21 cellular contexts compared by ENCODE assay signal in genomic region chr10:25028711-25029110, GRCh38. TPM values are rescaled to one million over a fixed set of nuclear protein-coding genes. Genes with fewer than 3 reads are reported as not detected.
DNase-seq lines count a peak whose midpoint lies in the region; ATAC-seq, FAIRE-seq and TF ChIP-seq lines count a peak whose summit lies in the region.
"Had no signal": no experiment of that assay in that cellular context is flagged by ENCODE, and none has a peak within 500 bp of the region (broad histone marks: within the 10 kb centered on the region; RNA-seq: fewer than 3 reads in every experiment).

No MANE protein-coding gene starts in this region.

- H3K4me1 Mint-ChIP-seq in progenitor cell of endocrine pancreas (ENCODE audit: low read depth) = peaks cover 7% of the 10 kb centered on the region
- no peaks in the 10 kb centered on the region for H3K4me1 Mint-ChIP-seq in activated T-helper 1 cell treated with anti-CD3 and anti-CD28 coated beads, Interleukin-12 subunit alpha, Interleukin-12 subunit beta, Interleukin-2, Interleukin-4 antibody, amounts not matched to agents 30 ng/mL and 10 ng/mL and 1 ng/mL, durations not matched to agents 14 hours and 24 hours and 36 hours (ENCODE audit: low read depth)
- H3K4me1 Mint-ChIP-seq: GM23338 had no signal

- intact Hi-C loops in activated T-helper 1 cell treated with anti-CD3 and anti-CD28 coated beads, Interleukin-12 subunit alpha, Interleukin-12 subunit beta, Interleukin-2, Interleukin-4 antibody, amounts not matched to agents 30 ng/mL and 10 ng/mL and 1 ng/mL, durations not matched to agents 14 hours and 24 hours and 36 hours (cut with micrococcal nuclease) = no loop called here
- intact Hi-C loops in kidney (cut with DNase I) = no loop called here

- H3K36me3 Mint-ChIP-seq in progenitor cell of endocrine pancreas (ENCODE audit: insufficient read depth) = peaks cover 1% of the 10 kb centered on the region
- no peaks in the 10 kb centered on the region for H3K36me3 Mint-ChIP-seq in activated T-helper 1 cell treated with anti-CD3 and anti-CD28 coated beads, Interleukin-12 subunit alpha, Interleukin-12 subunit beta, Interleukin-2, Interleukin-4 antibody, amounts not matched to agents 30 ng/mL and 10 ng/mL and 1 ng/mL, durations not matched to agents 14 hours and 24 hours and 36 hours (ENCODE audit: low read depth)

- H3K27ac ChIP-seq in foreskin keratinocyte = no peak overlapping the region
- no peak overlapping the region for H3K27ac ChIP-seq in kidney (ENCODE audit: low read depth in 2 of 2, low read length in 2 of 2)

- in situ Hi-C loops in SK-MEL-5 (cut with HindIII; ENCODE audit: low pct_unique_long_range_greater_than_20kb, low sequenced_read_pairs) = no loop called here

- no peak for FAIRE-seq in kidney (lab: Jason Lieb, UNC)
- FAIRE-seq: K562 had no signal

- peaks cover 6% of the 10 kb centered on the region for H3K9me3 Mint-ChIP-seq in progenitor cell of endocrine pancreas (ENCODE audit: low read depth)
- no peaks in the 10 kb centered on the region for H3K9me3 Mint-ChIP-seq in activated T-helper 1 cell treated with anti-CD3 and anti-CD28 coated beads, Interleukin-12 subunit alpha, Interleukin-12 subunit beta, Interleukin-2, Interleukin-4 antibody, amounts not matched to agents 30 ng/mL and 10 ng/mL and 1 ng/mL, durations not matched to agents 14 hours and 24 hours and 36 hours
- H3K9me3 Mint-ChIP-seq: GM23338 had no signal

- DNase-seq in AG08395 (ENCODE audit: low spot score) (peak; percentile 2), GM03348 (ENCODE audit: low spot score) (peak; percentile 4), SK-MEL-5 (ENCODE audit: low read depth, low spot score) (peak; percentile 6), foreskin keratinocyte (peak in 1 of 2 donors; percentile 71), progenitor cell of endocrine pancreas (ENCODE audit: low spot score, unreplicated experiment) (no peak), kidney (no peak)
- DNase-seq in activated T-helper 1 cell treated with anti-CD3 and anti-CD28 coated beads, Interleukin-12 subunit alpha, Interleukin-12 subunit beta, Interleukin-2, Interleukin-4 antibody, amounts not matched to agents 30 ng/mL and 10 ng/mL and 1 ng/mL, durations not matched to agents 14 hours and 24 hours and 36 hours (ENCODE audit: low spot score) = no peak
- DNase-seq: CD4-positive, alpha-beta T cell; DMS53; NCI-H1105; NCI-H2081 treated with DMSO at 0.1 percent for 48 hours; NCI-H510A treated with DMSO at 0.1 percent for 48 hours; NCI-H774; SHP77 treated with DMSO at 0.1 percent for 48 hours had no signal

- ATAC-seq in foreskin keratinocyte = peak; percentile 69
- ATAC-seq: GM23338, HCT116, K562, SK-N-SH treated with all-trans-retinoic acid at 6 μM for 48 hours had no signal

- no peak overlapping the region for H3K4me3 ChIP-seq in kidney (ENCODE audit: low read length in 2 of 2)
- H3K4me3 ChIP-seq: GM23338, K562 had no signal

- H3K27me3 ChIP-seq in foreskin keratinocyte = no peaks in the 10 kb centered on the region

- no peak overlapping the region for H3K9ac ChIP-seq in kidney (ENCODE audit: low read length in 2 of 2)

- peaks cover 0 to 3% of the 10 kb centered on the region in 2 donors for H3K36me3 ChIP-seq in kidney (ENCODE audit: control insufficient read depth in 1 of 2, insufficient read depth in 2 of 2, low read length in 2 of 2)

- H3K4me3 Mint-ChIP-seq in progenitor cell of endocrine pancreas (ENCODE audit: low read depth) = no peak overlapping the region
- no peak overlapping the region for H3K4me3 Mint-ChIP-seq in activated T-helper 1 cell treated with anti-CD3 and anti-CD28 coated beads, Interleukin-12 subunit alpha, Interleukin-12 subunit beta, Interleukin-2, Interleukin-4 antibody, amounts not matched to agents 30 ng/mL and 10 ng/mL and 1 ng/mL, durations not matched to agents 14 hours and 24 hours and 36 hours
- H3K4me3 Mint-ChIP-seq: CD4-positive, alpha-beta T cell; GM23338 had no signal

- no peaks in the 10 kb centered on the region for H3K9me3 ChIP-seq in kidney (ENCODE audit: control insufficient read depth in 1 of 2, low read length in 2 of 2)

- no peak overlapping the region for H3K27ac Mint-ChIP-seq in progenitor cell of endocrine pancreas
- H3K27ac Mint-ChIP-seq in activated T-helper 1 cell treated with anti-CD3 and anti-CD28 coated beads, Interleukin-12 subunit alpha, Interleukin-12 subunit beta, Interleukin-2, Interleukin-4 antibody, amounts not matched to agents 30 ng/mL and 10 ng/mL and 1 ng/mL, durations not matched to agents 14 hours and 24 hours and 36 hours = no peak overlapping the region
- H3K27ac Mint-ChIP-seq: CD4-positive, alpha-beta T cell; GM23338 had no signal

- no peaks in the 10 kb centered on the region for H3K27me3 Mint-ChIP-seq in progenitor cell of endocrine pancreas
- peaks cover 5% of the 10 kb centered on the region for H3K27me3 Mint-ChIP-seq in activated T-helper 1 cell treated with anti-CD3 and anti-CD28 coated beads, Interleukin-12 subunit alpha, Interleukin-12 subunit beta, Interleukin-2, Interleukin-4 antibody, amounts not matched to agents 30 ng/mL and 10 ng/mL and 1 ng/mL, durations not matched to agents 14 hours and 24 hours and 36 hours (ENCODE audit: insufficient read depth)
- H3K27me3 Mint-ChIP-seq: CD4-positive, alpha-beta T cell had no signal

- TF ChIP-seq CTCF in foreskin keratinocyte (conservative IDR thresholded peaks at IDR 0.05) = no peak
- no peak for TF ChIP-seq CTCF in progenitor cell of endocrine pancreas (IDR thresholded peaks at IDR 0.05; ENCODE audit: unreplicated experiment)
- TF ChIP-seq CTCF in kidney (IDR thresholded peaks at IDR 0.05; ENCODE audit: borderline replicate concordance, extremely low read depth, insufficient read depth) = no peak

- H3K4me1 ChIP-seq in foreskin keratinocyte (peaks cover 9% of the 10 kb centered on the region), kidney (ENCODE audit: control insufficient read depth in 1 of 2, insufficient read depth in 1 of 2, low read depth in 1 of 2, low read length in 2 of 2) (no peaks in the 10 kb centered on the region)

RNA-seq across cellular contexts. Expression of gene THNSL1, which starts 12.3 kb away (rescaled TPM):
- 11.5 and 11.9 TPM in 2 replicates for total RNA-seq in SK-MEL-5 (2014; rRNA removed; shearing (Covaris generic))
- polyA plus RNA-seq in SK-MEL-5 (2015; cell fraction: cytosol; rRNA removed) = 7.3 and 7.7 TPM in 2 replicates
- 4.9 and 7.5 TPM in 2 replicates for polyA plus RNA-seq in SK-MEL-5 (2015; cell fraction: nucleus; rRNA removed)
- 3.1 and 3.5 TPM in 2 replicates for total RNA-seq in foreskin keratinocyte
- 1.3 and 1.9 TPM in 2 replicates for polyA plus RNA-seq in foreskin keratinocyte
- 6.5 and 7.0 TPM in 2 replicates for total RNA-seq in progenitor cell of endocrine pancreas
- 3.0 and 3.1 TPM in 2 replicates for total RNA-seq in activated T-helper 1 cell treated with anti-CD3 and anti-CD28 coated beads, Interleukin-12 subunit alpha, Interleukin-12 subunit beta, Interleukin-2, Interleukin-4 antibody, amounts not matched to agents 30 ng/mL and 10 ng/mL and 1 ng/mL, durations not matched to agents 14 hours and 24 hours and 36 hours
- 5.4 TPM for total RNA-seq in kidney
- polyA plus RNA-seq in kidney (ENCODE audit: insufficient read depth, low read depth, low replicate concordance) = 7.9 TPM

RNA-seq across cellular contexts. Expression of gene ENKUR, which starts 12.8 kb away (rescaled TPM):
- total RNA-seq in SK-MEL-5 (2014; rRNA removed; shearing (Covaris generic)) = 1.5 and 1.8 TPM in 2 replicates
- 0.38 and 0.76 TPM in 2 replicates for polyA plus RNA-seq in SK-MEL-5 (2015; cell fraction: cytosol; rRNA removed)
- 0.30 and 2.4 TPM in 2 replicates for polyA plus RNA-seq in SK-MEL-5 (2015; cell fraction: nucleus; rRNA removed)
- total RNA-seq in foreskin keratinocyte (0.04 and 0.07 TPM in 2 replicates), progenitor cell of endocrine pancreas (0.46 and 1.0 TPM in 2 replicates), kidney (0.41 TPM)
- polyA plus RNA-seq in foreskin keratinocyte (not detected in 2 replicates), kidney (ENCODE audit: insufficient read depth, low read depth, low replicate concordance) (0.73 TPM)
- not detected in 2 replicates for total RNA-seq in activated T-helper 1 cell treated with anti-CD3 and anti-CD28 coated beads, Interleukin-12 subunit alpha, Interleukin-12 subunit beta, Interleukin-2, Interleukin-4 antibody, amounts not matched to agents 30 ng/mL and 10 ng/mL and 1 ng/mL, durations not matched to agents 14 hours and 24 hours and 36 hours
- total RNA-seq: A172; CD4-positive, alpha-beta T cell; G401; GM23338; OCI-LY7 had no signal

Comparison
In these comparisons a context has a peak if more than half of its experiments do, and no peak if none do; other contexts are left out.
1. DNase-seq: peak in AG08395 (single experiment), GM03348 (single experiment) and SK-MEL-5 (single experiment); none in progenitor cell of endocrine pancreas (single experiment), activated T-helper 1 cell treated with anti-CD3 and anti-CD28 coated beads, Interleukin-12 subunit alpha, Interleukin-12 subunit beta, Interleukin-2, Interleukin-4 antibody, amounts not matched to agents 30 ng/mL and 10 ng/mL and 1 ng/mL, durations not matched to agents 14 hours and 24 hours and 36 hours (single experiment) and kidney (single experiment).